Comparison of ENCODE assay signal across 8 cellular contexts in genomic region chr11:130068546-130068985, GRCh38. TPM values are rescaled to one million over a fixed set of nuclear protein-coding genes. Genes with fewer than 3 reads are reported as not detected.
A peak's percentile ranks its signal among the peaks of the same experiment; 100 is the strongest.
DNase-seq lines count a peak whose midpoint lies in the region; ATAC-seq and TF ChIP-seq lines count a peak whose summit lies in the region.

No MANE protein-coding gene starts in this region.

- no peak overlapping the region for H3K4ac ChIP-seq in trophoblast cell (ENCODE audit: low read depth, low read length)

- H3K36me3 ChIP-seq in RWPE2 (ENCODE audit: low read depth) (no peaks in the 10 kb centered on the region), esophagus muscularis mucosa (no peaks in the 10 kb centered on the region), trophoblast cell (ENCODE audit: control insufficient read depth in 1 of 2, insufficient read depth in 2 of 2, low read length in 2 of 2) (no peaks in the 10 kb centered on the region)

- H3K27me3 ChIP-seq in RWPE2 (ENCODE audit: insufficient read depth, poor library complexity, severe bottlenecking): no peaks in the 10 kb centered on the region
- no peaks in the 10 kb centered on the region for H3K27me3 ChIP-seq in esophagus muscularis mucosa
- no peaks in the 10 kb centered on the region for H3K27me3 ChIP-seq in trophoblast cell (ENCODE audit: insufficient read depth, low read length)

- ATAC-seq in RWPE2 (ENCODE audit: low read depth): peak; percentile 1; the same call in 1 of the 3 replicates
- no peak for ATAC-seq in HG02623 (IDR thresholded peaks at IDR 0.05; ENCODE audit: unreplicated experiment)
- no peak for ATAC-seq in GM19452 (IDR thresholded peaks at IDR 0.05; ENCODE audit: unreplicated experiment)

- H3K18ac ChIP-seq in trophoblast cell (ENCODE audit: low read length): no peak overlapping the region

- no peak for TF ChIP-seq EP300 in esophagus muscularis mucosa (IDR thresholded peaks at IDR 0.05)

- peak overlapping the region; percentile 92 for H2AFZ ChIP-seq in trophoblast cell (ENCODE audit: insufficient read depth, low read length, poor library complexity)

- H3K79me1 ChIP-seq in trophoblast cell (ENCODE audit: low read length): peaks cover 13% of the 10 kb centered on the region

- intact Hi-C loops in esophagus muscularis mucosa (cut with DNase I): loop anchor here (2.0 to 5.0 kb wide), 2 partner anchors 54 to 64 kb away; no protein-coding TSS in a partner anchor

- H3K4me1 ChIP-seq in RWPE2 (ENCODE audit: insufficient read depth, poor library complexity, severe bottlenecking) (peaks cover 16% of the 10 kb centered on the region), esophagus muscularis mucosa (peaks cover 24 to 35% (median 32%) of the 10 kb centered on the region in 4 donors), trophoblast cell (ENCODE audit: control insufficient read depth in 1 of 2, insufficient read depth in 2 of 2, low read length in 2 of 2) (peaks cover 7 to 12% of the 10 kb centered on the region in 2 experiments)

- peak overlapping the region; percentile 83 for H4K8ac ChIP-seq in trophoblast cell (ENCODE audit: low read depth, low read length)

- no peak for TF ChIP-seq CTCF in RWPE2 (IDR thresholded peaks at IDR 0.05; ENCODE audit: poor library complexity, severe bottlenecking)
- TF ChIP-seq CTCF in esophagus muscularis mucosa (IDR thresholded peaks at IDR 0.05): no peak

- H3K27ac ChIP-seq in RWPE2 (ENCODE audit: poor library complexity, severe bottlenecking) (peak overlapping the region; percentile 71), esophagus muscularis mucosa (replicated peaks in 1 of 4) (peak overlapping the region; percentile 95 to 98 (median 97)), trophoblast cell (ENCODE audit: low read depth, low read length) (no peak overlapping the region)

- WGBS in esophagus muscularis mucosa: 42% methylated on average over 18 of the region's 18 CpGs
- WGBS in trophoblast cell (ENCODE audit: extremely low coverage, insufficient coverage, insufficient read length): no CpG with 5 or more reads among the region's 18 CpGs

- peak overlapping the region; percentile 81 for H3K4me2 ChIP-seq in trophoblast cell (ENCODE audit: low read length)

- no peak overlapping the region for H2AK5ac ChIP-seq in trophoblast cell (ENCODE audit: low read length)

- peak overlapping the region; percentile 71 for H2BK5ac ChIP-seq in trophoblast cell (ENCODE audit: low read depth, low read length, poor library complexity)

- H3K9me3 ChIP-seq in RWPE2 (ENCODE audit: severe bottlenecking): no peaks in the 10 kb centered on the region
- no peaks in the 10 kb centered on the region for H3K9me3 ChIP-seq in esophagus muscularis mucosa
- H3K9me3 ChIP-seq in trophoblast cell (ENCODE audit: insufficient read depth, low read depth, low read length): no peaks in the 10 kb centered on the region

- peak overlapping the region; percentile 4 for H2BK12ac ChIP-seq in trophoblast cell (ENCODE audit: low read length)

- no peak overlapping the region for H3K23ac ChIP-seq in trophoblast cell (ENCODE audit: low read length)

- peaks cover 17% of the 10 kb centered on the region for H3K79me2 ChIP-seq in trophoblast cell (ENCODE audit: control insufficient read depth, insufficient read depth, low read length, poor library complexity)

- peak overlapping the region; percentile 73 for H3K9ac ChIP-seq in trophoblast cell (ENCODE audit: low read length)

- TF ChIP-seq POLR2A in esophagus muscularis mucosa (IDR thresholded peaks at IDR 0.05; ENCODE audit: low read depth): no peak

- H2BK120ac ChIP-seq in trophoblast cell (ENCODE audit: insufficient read depth, low read length, poor library complexity): peak overlapping the region; percentile 18

- H3K4me3 ChIP-seq in RWPE2 (ENCODE audit: severe bottlenecking) (peak overlapping the region; percentile 82), esophagus muscularis mucosa (peak overlapping the region; percentile 85 to 97 (median 94)), trophoblast cell (ENCODE audit: low read depth, low read length) (peak overlapping the region; percentile 83)

- DNase-seq in DMS114 treated with DMSO at 0.1 percent for 48 hours (lab: John Stamatoyannopoulos, UW; ENCODE audit: unreplicated experiment) (peak; percentile 16), RWPE2 (ENCODE audit: low spot score) (no peak), esophagus muscularis mucosa (ENCODE audit: extremely low spot score) (no peak), trophoblast cell (no peak), GM19240 (ENCODE audit: insufficient read length, low spot score) (no peak)
- DNase-seq in activated CD4-positive, alpha-beta T cell treated with anti-CD3 and anti-CD28 coated beads for 1 hour: no peak

- peak overlapping the region; percentile 40 for H4K91ac ChIP-seq in trophoblast cell (ENCODE audit: low read depth, low read length)

- peak overlapping the region; percentile 72 for H4K12ac ChIP-seq in trophoblast cell (ENCODE audit: low read depth, low read length)

- peak overlapping the region; percentile 80 for H3K14ac ChIP-seq in trophoblast cell (ENCODE audit: low read length)

RNA-seq across cellular contexts. Expression of gene APLP2, which starts 1.1 kb away (rescaled TPM):
- total RNA-seq in esophagus muscularis mucosa: 100 to 1,000 TPM; 311 to 479 (median 410) TPM
- polyA plus RNA-seq in trophoblast cell (2013): 357 and 374 TPM in 2 replicates
